ENCODE assay signal across 9 cellular contexts in the genomic region with DNA sequence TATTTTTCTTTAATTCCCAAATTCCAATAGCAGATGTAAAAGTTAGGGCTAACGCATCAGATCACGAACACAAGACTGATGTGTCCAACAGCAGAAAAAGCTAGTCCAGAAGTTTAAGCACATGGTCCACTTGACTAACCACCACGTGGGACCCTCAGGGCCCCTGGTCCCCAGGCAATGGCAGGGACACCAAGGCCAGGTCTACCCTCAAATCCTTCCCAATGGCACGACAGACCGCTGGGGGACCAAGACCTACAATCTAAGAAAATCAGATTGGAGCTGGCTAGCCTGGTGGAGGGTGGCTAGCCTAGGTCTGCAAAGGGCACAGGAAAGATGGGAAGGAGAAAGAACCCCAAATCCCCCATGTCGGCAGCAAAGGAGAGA. TPM values are rescaled to one million over a fixed set of nuclear protein-coding genes. Genes with fewer than 3 reads are reported as not detected.
DNase-seq lines count a peak whose midpoint lies in the region; ATAC-seq and TF ChIP-seq lines count a peak whose summit lies in the region.
"Had no signal": no experiment of that assay in that cellular context is flagged by ENCODE, and none has a peak within 500 bp of the region (broad histone marks: within the 10 kb centered on the region; RNA-seq: fewer than 3 reads in every experiment).

No MANE protein-coding gene starts in this region.

- peaks cover 3 to 19% of the 10 kb centered on the region in 2 experiments for H3K36me3 ChIP-seq in SK-N-SH (replicated peaks in 1 of 2; ENCODE audit: control insufficient read depth in 1 of 2, insufficient read depth in 2 of 2, low read length in 1 of 2)
- no peaks in the 10 kb centered on the region for H3K36me3 ChIP-seq in testis (ENCODE audit: low read depth, missing control alignments)

- H3F3A ChIP-seq in SK-N-SH (replicated peaks; ENCODE audit: insufficient read depth), result peaks cover 29% of the 10 kb centered on the region

- H3K27ac ChIP-seq in SK-N-SH (ENCODE audit: low read depth in 2 of 2, low read length in 1 of 2) (peak overlapping the region in 1 of 2 experiments; percentile 32; a peak in 1 of 4 replicates), testis (peak overlapping the region; percentile 86 to 96)

- H3K4me2 ChIP-seq in SK-N-SH, result peak overlapping the region; percentile 99

- H3K9me2 ChIP-seq in SK-N-SH, result no peaks in the 10 kb centered on the region

- POLR2A ChIA-PET in SK-N-SH (lab: Yijun Ruan, JAX), result interaction anchor here (0.6 to 2.9 kb wide), 6 partner anchors 9 to 434 kb away, joined by 3 to 14 read pairs (median 9); partner anchors contain the start of genes SERPINE1 and ZCWPW1

- H3K79me2 ChIP-seq in SK-N-SH (ENCODE audit: insufficient read depth), result peaks cover 55% of the 10 kb centered on the region

- H3K27me3 Mint-ChIP-seq in activated T-helper 2 cell treated with anti-CD3 and anti-CD28 coated beads, Interferon-gamma antibody, Interleukin-2, Interleukin-4, amounts not matched to agents 10 μg/mL and 5 μg/mL and 100 μg/mL, durations not matched to agents 14 hours and 24 hours and 36 hours (ENCODE audit: low read depth), result peaks cover 7% of the 10 kb centered on the region
- peaks cover 9 to 20% (median 17%) of the 10 kb centered on the region in 3 donors for H3K27me3 Mint-ChIP-seq in immature natural killer cell (ENCODE audit: low read depth in 3 of 3)

- H3K9me3 ChIP-seq in SK-N-SH (no peaks in the 10 kb centered on the region), testis (no peaks in the 10 kb centered on the region)

- CTCF ChIA-PET in SK-N-SH (lab: Yijun Ruan, JAX), result interaction anchor here (0.5 to 11.0 kb wide), 52 partner anchors 8 to 966 kb away, joined by 3 to 227 read pairs (median 6); partner anchors contain the start of genes ACTL6B, AGFG2, EPHB4 and FBXO24

- H3K36me3 Mint-ChIP-seq in activated T-helper 2 cell treated with anti-CD3 and anti-CD28 coated beads, Interferon-gamma antibody, Interleukin-2, Interleukin-4, amounts not matched to agents 10 μg/mL and 5 μg/mL and 100 μg/mL, durations not matched to agents 14 hours and 24 hours and 36 hours (ENCODE audit: low read depth), result peaks cover 37% of the 10 kb centered on the region
- no peaks in the 10 kb centered on the region for H3K36me3 Mint-ChIP-seq in immature natural killer cell

- peak overlapping the region; percentile 82 for H3K27ac Mint-ChIP-seq in activated T-helper 2 cell treated with anti-CD3 and anti-CD28 coated beads, Interferon-gamma antibody, Interleukin-2, Interleukin-4, amounts not matched to agents 10 μg/mL and 5 μg/mL and 100 μg/mL, durations not matched to agents 14 hours and 24 hours and 36 hours
- H3K27ac Mint-ChIP-seq in immature natural killer cell, result peak overlapping the region; percentile 85 to 97 (median 92)

- no peak for TF ChIP-seq POLR2A in testis (IDR thresholded peaks at IDR 0.05)
- no peak for TF ChIP-seq POLR2A in lower leg skin (IDR thresholded peaks at IDR 0.05)

- H3K4me1 ChIP-seq in SK-N-SH (ENCODE audit: control insufficient read depth in 1 of 2, insufficient read depth in 2 of 2, low read depth in 1 of 2, low read length in 1 of 2) (peaks cover 18 to 23% of the 10 kb centered on the region in 2 experiments), testis (peaks cover 52% of the 10 kb centered on the region)

- H3K4me3 ChIP-seq in SK-N-SH (ENCODE audit: low read depth in 2 of 2, low read length in 1 of 2), result peak overlapping the region; percentile 66 to 87
- peak overlapping the region; percentile 88 to 91 for H3K4me3 ChIP-seq in testis
- no peak overlapping the region for H3K4me3 ChIP-seq in lower leg skin (ENCODE audit: low read depth, poor library complexity, severe bottlenecking)

- DNase-seq in SK-N-SH (no peak), immature natural killer cell (no peak), testis (no peak), lower leg skin (ENCODE audit: low spot score in 2 of 2) (no peak), LoVo (ENCODE audit: low spot score) (no peak)
- DNase-seq in activated T-helper 2 cell treated with anti-CD3 and anti-CD28 coated beads, Interferon-gamma antibody, Interleukin-2, Interleukin-4, amounts not matched to agents 10 μg/mL and 5 μg/mL and 100 μg/mL, durations not matched to agents 14 hours and 24 hours and 36 hours (ENCODE audit: low spot score), result no peak
- DNase-seq in stimulated activated CD4-positive, alpha-beta T cell treated with anti-CD3 and anti-CD28 coated beads, Interleukin-4, amount 100 ng/mL, for 1 hour, result no peak
- DNase-seq: C1 segment of cervical spinal cord had no signal

- peaks cover 23% of the 10 kb centered on the region for H3K4me1 Mint-ChIP-seq in activated T-helper 2 cell treated with anti-CD3 and anti-CD28 coated beads, Interferon-gamma antibody, Interleukin-2, Interleukin-4, amounts not matched to agents 10 μg/mL and 5 μg/mL and 100 μg/mL, durations not matched to agents 14 hours and 24 hours and 36 hours (ENCODE audit: low read depth)
- H3K4me1 Mint-ChIP-seq in immature natural killer cell, result peaks cover 34 to 47% of the 10 kb centered on the region in 2 donors

- no peaks in the 10 kb centered on the region for H3K27me3 ChIP-seq in SK-N-SH (ENCODE audit: insufficient read depth)
- H3K27me3 ChIP-seq in testis, result no peaks in the 10 kb centered on the region

- no peak for TF ChIP-seq CTCF in SK-N-SH (IDR thresholded peaks at IDR 0.05)
- no peak for TF ChIP-seq CTCF in testis (IDR thresholded peaks at IDR 0.05)
- TF ChIP-seq CTCF in lower leg skin (IDR thresholded peaks at IDR 0.05), result no peak

- TF ChIP-seq RAD21 in SK-N-SH (IDR thresholded peaks at IDR 0.05; ENCODE audit: low read length), result no peak

- H3K4me3 Mint-ChIP-seq in activated T-helper 2 cell treated with anti-CD3 and anti-CD28 coated beads, Interferon-gamma antibody, Interleukin-2, Interleukin-4, amounts not matched to agents 10 μg/mL and 5 μg/mL and 100 μg/mL, durations not matched to agents 14 hours and 24 hours and 36 hours (ENCODE audit: low read depth), result peak overlapping the region; percentile 90
- peak overlapping the region; percentile 90 to 96 (median 94) for H3K4me3 Mint-ChIP-seq in immature natural killer cell

- no peaks in the 10 kb centered on the region for H3K9me3 Mint-ChIP-seq in activated T-helper 2 cell treated with anti-CD3 and anti-CD28 coated beads, Interferon-gamma antibody, Interleukin-2, Interleukin-4, amounts not matched to agents 10 μg/mL and 5 μg/mL and 100 μg/mL, durations not matched to agents 14 hours and 24 hours and 36 hours
- H3K9me3 Mint-ChIP-seq in immature natural killer cell, result no peaks in the 10 kb centered on the region

- intact Hi-C loops in activated T-helper 2 cell treated with anti-CD3 and anti-CD28 coated beads, Interferon-gamma antibody, Interleukin-2, Interleukin-4, amounts not matched to agents 10 μg/mL and 5 μg/mL and 100 μg/mL, durations not matched to agents 14 hours and 24 hours and 36 hours (cut with micrococcal nuclease), result loop anchor here (5.0 kb wide), 1 partner anchor 130 kb away; no protein-coding TSS in a partner anchor
- intact Hi-C loops in testis (cut with DNase I; ENCODE audit: low total_unique reads) (loop anchor here (5.0 kb wide), 2 partner anchors 125 to 225 kb away; no protein-coding TSS in a partner anchor), lower leg skin (cut with DNase I; ENCODE audit: low total_unique reads) (loop anchor here (5.0 kb wide), 1 partner anchor 160 kb away; the partner anchor contains the start of gene SLC12A9)

- TF ChIP-seq EP300 in SK-N-SH (IDR thresholded peaks at IDR 0.05; ENCODE audit: borderline replicate concordance in 1 of 2, low read depth in 1 of 2, low read length in 1 of 2), result no peak

- H4K20me1 ChIP-seq in SK-N-SH (ENCODE audit: insufficient read depth), result peaks cover 52% of the 10 kb centered on the region

- peak overlapping the region; percentile 92 for H3K9ac ChIP-seq in SK-N-SH

- no peak for ATAC-seq in SK-N-SH treated with all-trans-retinoic acid at 6 μM for 48 hours

- no peak overlapping the region for H2AFZ ChIP-seq in SK-N-SH (ENCODE audit: low read depth)

- WGBS in SK-N-SH (ENCODE audit: low lambda C conversion rate), result 65% methylated on average over 6 of the region's 6 CpGs
- WGBS in testis, 2 donors, result 29 to 39% methylated on average over 6 of the region's 6 CpGs
- WGBS in lower leg skin, 2 donors, result 52 to 54% methylated on average over 6 of the region's 6 CpGs

RNA-seq across cellular contexts. Expression of gene GIGYF1, which starts 1.5 kb away (rescaled TPM):
- polyA plus RNA-seq in SK-N-SH (2012; rRNA removed) (17.4 and 19.4 TPM in 2 replicates), immature natural killer cell (1 to 10 TPM in 1 of 3 donors, under 1 TPM in 2; 0.03 to 2.0 (median 0.47) TPM), testis (ENCODE audit: insufficient read depth, low read depth, low replicate concordance) (40.5 TPM)
- polyA plus RNA-seq in SK-N-SH (2012; cell fraction: cytosol; rRNA removed), result 3.3 and 5.9 TPM in 2 replicates
- polyA plus RNA-seq in SK-N-SH (2012; cell fraction: nucleus; rRNA removed), result 99.4 and 118 TPM in 2 replicates
- 51.0 and 53.9 TPM in 2 replicates for total RNA-seq in activated T-helper 2 cell treated with anti-CD3 and anti-CD28 coated beads, Interferon-gamma antibody, Interleukin-2, Interleukin-4, amounts not matched to agents 10 μg/mL and 5 μg/mL and 100 μg/mL, durations not matched to agents 14 hours and 24 hours and 36 hours
- total RNA-seq in testis (100 to 1,000 TPM; 105 to 106 TPM), lower leg skin (10 to 100 TPM; 34.9 to 56.6 (median 40.0) TPM)

RNA-seq across cellular contexts. Expression of gene POP7, which starts 13.4 kb away (rescaled TPM):
- polyA plus RNA-seq in SK-N-SH (2012; rRNA removed) (63.8 and 81.8 TPM in 2 replicates), immature natural killer cell (10 to 100 TPM; 65.1 to 70.3 (median 67.0) TPM), testis (ENCODE audit: insufficient read depth, low read depth, low replicate concordance) (21.6 TPM)
- polyA plus RNA-seq in SK-N-SH (2012; cell fraction: cytosol; rRNA removed), result 46.0 and 60.0 TPM in 2 replicates
- 30.7 and 40.4 TPM in 2 replicates for polyA plus RNA-seq in SK-N-SH (2012; cell fraction: nucleus; rRNA removed)
- 67.6 and 68.7 TPM in 2 replicates for total RNA-seq in activated T-helper 2 cell treated with anti-CD3 and anti-CD28 coated beads, Interferon-gamma antibody, Interleukin-2, Interleukin-4, amounts not matched to agents 10 μg/mL and 5 μg/mL and 100 μg/mL, durations not matched to agents 14 hours and 24 hours and 36 hours
- total RNA-seq in testis (10 to 100 TPM; 33.6 to 39.4 TPM), lower leg skin (10 to 100 TPM; 51.3 to 72.7 (median 70.3) TPM)

RNA-seq across cellular contexts. Expression of gene GNB2, which starts 19.0 kb away (rescaled TPM):
- 276 and 398 TPM in 2 replicates for polyA plus RNA-seq in SK-N-SH (2012; rRNA removed)
- polyA plus RNA-seq in SK-N-SH (2012; cell fraction: cytosol; rRNA removed), result 195 and 393 TPM in 2 replicates
- 231 and 304 TPM in 2 replicates for polyA plus RNA-seq in SK-N-SH (2012; cell fraction: nucleus; rRNA removed)
- total RNA-seq in activated T-helper 2 cell treated with anti-CD3 and anti-CD28 coated beads, Interferon-gamma antibody, Interleukin-2, Interleukin-4, amounts not matched to agents 10 μg/mL and 5 μg/mL and 100 μg/mL, durations not matched to agents 14 hours and 24 hours and 36 hours, result 221 and 224 TPM in 2 replicates
- polyA plus RNA-seq in immature natural killer cell, result 10 to 100 TPM; 61.4 to 71.8 (median 64.8) TPM
- total RNA-seq in testis, result 100 to 1,000 TPM; 195 to 325 TPM
- polyA plus RNA-seq in testis (ENCODE audit: insufficient read depth, low read depth, low replicate concordance), result 200 TPM
- total RNA-seq in lower leg skin, result 100 to 1,000 TPM; 309 to 439 (median 353) TPM

RNA-seq across cellular contexts. Expression of gene EPO, which starts 27.7 kb away (rescaled TPM):
- polyA plus RNA-seq in SK-N-SH (2012; rRNA removed) (not detected in 2 replicates), immature natural killer cell (not detected), testis (ENCODE audit: insufficient read depth, low read depth, low replicate concordance) (0.65 TPM)
- 0.03 TPM in 1 of 2 replicates, not detected in the other for polyA plus RNA-seq in SK-N-SH (2012; cell fraction: cytosol; rRNA removed)
- 0.18 and 0.32 TPM in 2 replicates for polyA plus RNA-seq in SK-N-SH (2012; cell fraction: nucleus; rRNA removed)
- 0.14 TPM in 1 of 2 replicates, not detected in the other for total RNA-seq in activated T-helper 2 cell treated with anti-CD3 and anti-CD28 coated beads, Interferon-gamma antibody, Interleukin-2, Interleukin-4, amounts not matched to agents 10 μg/mL and 5 μg/mL and 100 μg/mL, durations not matched to agents 14 hours and 24 hours and 36 hours
- total RNA-seq in testis (under 1 TPM; 0.63 to 0.93 TPM), lower leg skin (under 1 TPM in 2 of 4 donors, not detected in 2; 0.17 to 0.25 TPM)

RNA-seq across cellular contexts. Expression of gene ACTL6B, which starts 36.3 kb away (rescaled TPM):
- 0.67 and 0.93 TPM in 2 replicates for polyA plus RNA-seq in SK-N-SH (2012; rRNA removed)
- polyA plus RNA-seq in SK-N-SH (2012; cell fraction: cytosol; rRNA removed), result 1.2 and 2.0 TPM in 2 replicates
- 1.3 and 2.2 TPM in 2 replicates for polyA plus RNA-seq in SK-N-SH (2012; cell fraction: nucleus; rRNA removed)
- total RNA-seq in activated T-helper 2 cell treated with anti-CD3 and anti-CD28 coated beads, Interferon-gamma antibody, Interleukin-2, Interleukin-4, amounts not matched to agents 10 μg/mL and 5 μg/mL and 100 μg/mL, durations not matched to agents 14 hours and 24 hours and 36 hours, result not detected in 2 replicates
- polyA plus RNA-seq in immature natural killer cell, result not detected
- total RNA-seq in testis, result 1 to 10 TPM in 1 of 2 donors, under 1 TPM in 1; 0.79 to 1.2 TPM
- polyA plus RNA-seq in testis (ENCODE audit: insufficient read depth, low read depth, low replicate concordance), result 2.1 TPM
- total RNA-seq in lower leg skin, result not detected
